In the genomic region with DNA sequence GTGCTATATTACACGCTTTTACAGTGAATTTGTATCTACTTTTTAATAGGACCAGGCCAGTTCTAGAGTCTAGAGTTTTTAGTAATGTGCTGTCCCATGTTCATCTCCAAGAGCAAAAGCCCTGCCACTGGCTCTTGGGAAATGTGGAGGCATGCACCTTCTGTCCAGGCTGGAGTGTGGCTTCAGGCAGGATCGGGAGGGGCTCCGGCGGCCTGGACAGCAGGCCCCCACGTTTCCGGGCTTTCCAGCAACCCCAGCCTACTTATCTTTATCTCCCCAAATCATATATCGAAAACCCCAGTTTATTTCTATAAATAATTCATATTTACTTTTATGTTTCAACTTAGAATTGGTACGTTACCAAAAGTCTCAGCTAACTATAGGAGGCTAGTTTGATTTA, we compare ENCODE assay signal across 25 cellular contexts.
"Had no signal": no experiment of that assay in that cellular context is flagged by ENCODE, and none has a peak within 500 bp of the region (broad histone marks: within the 10 kb centered on the region; RNA-seq: fewer than 3 reads in every experiment).

No MANE protein-coding gene starts in this region.

- H3K27ac ChIP-seq: coronary artery, dorsolateral prefrontal cortex, epithelial cell of prostate, esophagus muscularis mucosa, esophagus squamous epithelium, foreskin keratinocyte, gastrocnemius medialis, gastroesophageal sphincter, heart left ventricle, heart right ventricle, hepatocyte had no signal

- ATAC-seq: effector memory CD8-positive, alpha-beta T cell; esophagus mucosa; foreskin keratinocyte; gastrocnemius medialis; gastroesophageal sphincter; heart left ventricle; heart right ventricle had no signal

- H3K9me3 Mint-ChIP-seq: dendritic cell treated with granulocyte-macrophage colony-stimulating factor and Interleukin-4, amounts not matched to agents 40 ng/mL and 50 ng/mL, for 4 days; endodermal cell had no signal

- H2AFZ ChIP-seq: hepatocyte had no signal

- H3K4me1 ChIP-seq: esophagus muscularis mucosa, esophagus squamous epithelium, foreskin keratinocyte, gastrocnemius medialis, gastroesophageal sphincter, heart left ventricle, heart right ventricle had no signal

- H3K36me3 ChIP-seq: esophagus muscularis mucosa, esophagus squamous epithelium, gastrocnemius medialis, gastroesophageal sphincter, heart left ventricle, heart right ventricle had no signal

- H3K27ac Mint-ChIP-seq: dendritic cell treated with granulocyte-macrophage colony-stimulating factor and Interleukin-4, amounts not matched to agents 40 ng/mL and 50 ng/mL, for 4 days; effector memory CD8-positive, alpha-beta T cell; endodermal cell had no signal

- DNase-seq: cortex of kidney; dermis blood vessel endothelial cell; dorsolateral prefrontal cortex; effector CD4-positive, alpha-beta T cell; effector CD8-positive, alpha-beta T cell; effector memory CD4-positive, alpha-beta T cell; effector memory CD8-positive, alpha-beta T cell; endodermal cell; erythroblast; esophagus squamous epithelium; foreskin fibroblast; foreskin keratinocyte; foreskin melanocyte; gastrocnemius medialis; glutamatergic neuron; head of caudate nucleus; heart left ventricle; heart right ventricle had no signal

- H3K4me3 ChIP-seq: coronary artery, dorsolateral prefrontal cortex, esophagus muscularis mucosa, esophagus squamous epithelium, gastrocnemius medialis, gastroesophageal sphincter, heart left ventricle, heart right ventricle, hepatocyte had no signal

- H3K79me2 ChIP-seq: hepatocyte had no signal

- H3K4me3 Mint-ChIP-seq: dendritic cell treated with granulocyte-macrophage colony-stimulating factor and Interleukin-4, amounts not matched to agents 40 ng/mL and 50 ng/mL, for 4 days; effector memory CD8-positive, alpha-beta T cell; endodermal cell had no signal

- H3K4me2 ChIP-seq: hepatocyte had no signal

- H3K4me1 Mint-ChIP-seq: endodermal cell had no signal

- H3K27me3 ChIP-seq: esophagus muscularis mucosa, esophagus squamous epithelium, foreskin keratinocyte, gastrocnemius medialis, heart left ventricle, hepatocyte had no signal

- H3K27me3 Mint-ChIP-seq: dendritic cell treated with granulocyte-macrophage colony-stimulating factor and Interleukin-4, amounts not matched to agents 40 ng/mL and 50 ng/mL, for 4 days had no signal

- H3K9me3 ChIP-seq: esophagus muscularis mucosa, esophagus squamous epithelium, gastrocnemius medialis, gastroesophageal sphincter, heart left ventricle, heart right ventricle had no signal
